ENCODE assay signal across 14 cellular contexts in genomic region chr10:78331391-78331922, GRCh38.
DNase-seq lines count a peak whose midpoint lies in the region; ATAC-seq, FAIRE-seq and TF ChIP-seq lines count a peak whose summit lies in the region.
"Had no signal": no experiment of that assay in that cellular context is flagged by ENCODE, and none has a peak within 500 bp of the region (broad histone marks: within the 10 kb centered on the region; RNA-seq: fewer than 3 reads in every experiment).

No MANE protein-coding gene starts in this region.

- H3K4me3 ChIP-seq in trophoblast cell (ENCODE audit: low read depth, low read length) (no peak overlapping the region), A673 (ENCODE audit: low read depth, low read length, poor library complexity, severe bottlenecking) (no peak overlapping the region), HepG2 (replicated peaks in 1 of 3; ENCODE audit: insufficient read depth in 1 of 3, low read depth in 2 of 3, low read length in 3 of 3) (no peak overlapping the region)

- peak overlapping the region; percentile 78 for H2BK5ac ChIP-seq in trophoblast cell (ENCODE audit: low read depth, low read length, poor library complexity)

- no peak overlapping the region for H3K4ac ChIP-seq in trophoblast cell (ENCODE audit: low read depth, low read length)

- ATAC-seq in activated CD8-positive, alpha-beta memory T cell treated with anti-CD3 and anti-CD28 coated beads, Interleukin-2, amount 10 ng/mL, durations not matched to agents 7 days and 5 days: no peak
- ATAC-seq in HG03378 (IDR thresholded peaks at IDR 0.05; ENCODE audit: unreplicated experiment) (no peak), HepG2 (no peak)
- ATAC-seq: stimulated activated memory B cell treated with anti-CD40 and anti-IgM and Interleukin-4, amounts not matched to agents 10 μg/mL and 1 μg/mL and 100 μg/mL, for 72 hours had no signal

- TF ChIP-seq POLR2A in HepG2 (IDR thresholded peaks at IDR 0.05; ENCODE audit: insufficient read depth in 1 of 2, low read depth in 2 of 2, low read length in 2 of 2): no peak

- peak overlapping the region; percentile 81 for H3K27ac ChIP-seq in trophoblast cell (ENCODE audit: low read depth, low read length)
- H3K27ac ChIP-seq in A673 (ENCODE audit: low read depth, low read length, poor library complexity, severe bottlenecking): no peak overlapping the region
- no peak overlapping the region for H3K27ac ChIP-seq in HepG2 (ENCODE audit: extremely low read length, insufficient read depth, low read length)

- TF ChIP-seq CTCF in A673 (conservative IDR thresholded peaks at IDR 0.05; ENCODE audit: low read depth, low read length) (no peak), HepG2 (CRISPR knock-in tag; IDR thresholded peaks at IDR 0.05) (no peak)

- no peak overlapping the region for H2AK5ac ChIP-seq in trophoblast cell (ENCODE audit: low read length)

- CTCF ChIA-PET in activated CD8-positive, alpha-beta memory T cell treated with anti-CD3 and anti-CD28 coated beads, Interleukin-2, amount 10 ng/mL, durations not matched to agents 7 days and 5 days (lab: Charles Lee): no interaction called here
- CTCF ChIA-PET in A673 (lab: Charles Lee) (no interaction called here), HepG2 (lab: Yijun Ruan, JAX; ENCODE audit: low intra/inter-chr PET ratio, low total read pairs) (no interaction called here)

- no peak overlapping the region for H4K12ac ChIP-seq in trophoblast cell (ENCODE audit: low read depth, low read length)

- no CpG with 5 or more reads among the region's 6 CpGs for WGBS in trophoblast cell (ENCODE audit: extremely low coverage, insufficient coverage, insufficient read length)
- 35% methylated on average over 6 of the region's 6 CpGs for WGBS in HepG2 (ENCODE audit: low lambda C conversion rate)

- DNase-seq in ELF-1 (ENCODE audit: low read depth, low spot score) (peak; percentile 20), glomerular visceral epithelial cell (ENCODE audit: extremely low spot score) (peak; percentile 13), trophoblast cell (no peak), NCI-H2029 (lab: John Stamatoyannopoulos, UW) (no peak), A673 (ENCODE audit: low spot score) (no peak), HepG2 (ENCODE audit: low spot score) (no peak)
- DNase-seq in activated CD8-positive, alpha-beta memory T cell treated with anti-CD3 and anti-CD28 coated beads, Interleukin-2, amount 10 ng/mL, durations not matched to agents 7 days and 5 days: peak; percentile 9
- DNase-seq: activated CD4-positive, alpha-beta T cell treated with anti-CD3 and anti-CD28 coated beads, Interleukin-2, amount 50 U/mL, for 48 hours; NCI-H2171 treated with DMSO at 0.1 percent for 48 hours; stimulated activated CD4-positive, alpha-beta T cell treated with anti-CD3 and anti-CD28 coated beads, Interleukin-12 subunit alpha, Interleukin-12 subunit beta, amount 100 ng/mL, for 4 hours had no signal

- H3K36me3 Mint-ChIP-seq in activated CD8-positive, alpha-beta memory T cell treated with anti-CD3 and anti-CD28 coated beads, Interleukin-2, amount 10 ng/mL, durations not matched to agents 7 days and 5 days: peaks cover 3% of the 10 kb centered on the region
- H3K36me3 Mint-ChIP-seq: CD14-positive monocyte had no signal

- peak overlapping the region; percentile 45 for H4K8ac ChIP-seq in trophoblast cell (ENCODE audit: low read depth, low read length)

- POLR2A ChIA-PET in A673 (lab: Charles Lee; ENCODE audit: low non-redundant PET): no interaction called here
- POLR2A ChIA-PET in HepG2 (lab: Yijun Ruan, JAX): no interaction called here

- no peak for TF ChIP-seq EP300 in HepG2 (IDR thresholded peaks at IDR 0.05; ENCODE audit: low read depth in 2 of 2, low read length in 2 of 2)
- TF ChIP-seq EP300 in HepG2 (CRISPR knock-in tag; IDR thresholded peaks at IDR 0.05; ENCODE audit: borderline replicate concordance): no peak

- intact Hi-C loops in A673 (cut with micrococcal nuclease; ENCODE audit: unreplicated experiment) (no loop called here), HepG2 (cut with micrococcal nuclease; ENCODE audit: unreplicated experiment) (no loop called here)

- no peak for TF ChIP-seq RAD21 in HepG2 (CRISPR knock-in tag; IDR thresholded peaks at IDR 0.05)

- no peak for FAIRE-seq in HepG2 (lab: Jason Lieb, UNC)
- FAIRE-seq: frontal cortex had no signal

- H2BK12ac ChIP-seq in trophoblast cell (ENCODE audit: low read length): peak overlapping the region; percentile 93

- H3K27me3 Mint-ChIP-seq in activated CD8-positive, alpha-beta memory T cell treated with anti-CD3 and anti-CD28 coated beads, Interleukin-2, amount 10 ng/mL, durations not matched to agents 7 days and 5 days: peaks cover 6% of the 10 kb centered on the region

- H3K4me1 ChIP-seq in trophoblast cell (ENCODE audit: control insufficient read depth in 1 of 2, insufficient read depth in 2 of 2, low read length in 2 of 2): peaks cover 18 to 19% of the 10 kb centered on the region in 2 experiments
- H3K4me1 ChIP-seq in A673 (ENCODE audit: insufficient read depth, low read length, poor library complexity, severe bottlenecking): no peaks in the 10 kb centered on the region
- H3K4me1 ChIP-seq in HepG2 (ENCODE audit: insufficient read depth, low read length): no peaks in the 10 kb centered on the region

- BruUV-seq in A673 (replicated peaks; lab: Mats Ljungman, UMichigan) (no TSS peak), HepG2 (replicated peaks; lab: Mats Ljungman, UMichigan) (no TSS peak)

- in situ Hi-C loops in HepG2 (cut with HindIII; ENCODE audit: extremely low pct_ligation_motif_present, low pct_unique_long_range_greater_than_20kb): no loop called here

- H3K4me1 Mint-ChIP-seq in activated CD8-positive, alpha-beta memory T cell treated with anti-CD3 and anti-CD28 coated beads, Interleukin-2, amount 10 ng/mL, durations not matched to agents 7 days and 5 days: no peaks in the 10 kb centered on the region
- H3K4me1 Mint-ChIP-seq: CD14-positive monocyte; stimulated activated memory B cell treated with anti-CD40 and anti-IgM and Interleukin-4, amounts not matched to agents 10 μg/mL and 1 μg/mL and 100 μg/mL, for 72 hours had no signal

- peaks cover 9% of the 10 kb centered on the region for H3K9me3 Mint-ChIP-seq in activated CD8-positive, alpha-beta memory T cell treated with anti-CD3 and anti-CD28 coated beads, Interleukin-2, amount 10 ng/mL, durations not matched to agents 7 days and 5 days (ENCODE audit: low read depth)

- H3K36me3 ChIP-seq in trophoblast cell (ENCODE audit: control insufficient read depth in 1 of 2, insufficient read depth in 2 of 2, low read length in 2 of 2) (no peaks in the 10 kb centered on the region), A673 (ENCODE audit: insufficient read depth, low read length, poor library complexity, severe bottlenecking) (no peaks in the 10 kb centered on the region), HepG2 (replicated peaks in 1 of 2; ENCODE audit: control insufficient read depth in 1 of 2, insufficient read depth in 2 of 2, low read length in 2 of 2) (no peaks in the 10 kb centered on the region)

- H3K23ac ChIP-seq in trophoblast cell (ENCODE audit: low read length): no peak overlapping the region

- H3K9me3 ChIP-seq in trophoblast cell (ENCODE audit: insufficient read depth, low read depth, low read length): peaks cover 16% of the 10 kb centered on the region
- H3K9me3 ChIP-seq in A673 (ENCODE audit: low read depth, low read length, poor library complexity, severe bottlenecking): peaks cover 10% of the 10 kb centered on the region
- peaks cover 14% of the 10 kb centered on the region for H3K9me3 ChIP-seq in HepG2 (ENCODE audit: low read length)

- no peak overlapping the region for H3K27ac Mint-ChIP-seq in activated CD8-positive, alpha-beta memory T cell treated with anti-CD3 and anti-CD28 coated beads, Interleukin-2, amount 10 ng/mL, durations not matched to agents 7 days and 5 days
- H3K27ac Mint-ChIP-seq: stimulated activated memory B cell treated with anti-CD40 and anti-IgM and Interleukin-4, amounts not matched to agents 10 μg/mL and 1 μg/mL and 100 μg/mL, for 72 hours had no signal

- no peak overlapping the region for H3K18ac ChIP-seq in trophoblast cell (ENCODE audit: low read length)

- H3K4me2 ChIP-seq in trophoblast cell (ENCODE audit: low read length) (no peak overlapping the region), HepG2 (ENCODE audit: low read depth, low read length) (no peak overlapping the region)

- H3K4me3 Mint-ChIP-seq in activated CD8-positive, alpha-beta memory T cell treated with anti-CD3 and anti-CD28 coated beads, Interleukin-2, amount 10 ng/mL, durations not matched to agents 7 days and 5 days: no peak overlapping the region
- H3K4me3 Mint-ChIP-seq: CD14-positive monocyte; stimulated activated memory B cell treated with anti-CD40 and anti-IgM and Interleukin-4, amounts not matched to agents 10 μg/mL and 1 μg/mL and 100 μg/mL, for 72 hours had no signal

- H4K20me1 ChIP-seq in HepG2 (ENCODE audit: insufficient read depth, low read length): no peaks in the 10 kb centered on the region

- peaks cover 29% of the 10 kb centered on the region for H3K79me1 ChIP-seq in trophoblast cell (ENCODE audit: low read length)

- H3K79me2 ChIP-seq in trophoblast cell (ENCODE audit: control insufficient read depth, insufficient read depth, low read length, poor library complexity) (peaks cover 2% of the 10 kb centered on the region), HepG2 (ENCODE audit: insufficient read depth, low read length) (no peaks in the 10 kb centered on the region)

- H2BK120ac ChIP-seq in trophoblast cell (ENCODE audit: insufficient read depth, low read length, poor library complexity): peak overlapping the region; percentile 94

- peak overlapping the region; percentile 93 for H4K91ac ChIP-seq in trophoblast cell (ENCODE audit: low read depth, low read length)

- H3K9ac ChIP-seq in trophoblast cell (ENCODE audit: low read length) (no peak overlapping the region), HepG2 (ENCODE audit: insufficient read depth, low read depth, low read length) (no peak overlapping the region)

- H3K27me3 ChIP-seq in trophoblast cell (ENCODE audit: insufficient read depth, low read length): no peaks in the 10 kb centered on the region
- H3K27me3 ChIP-seq in A673 (replicated peaks; ENCODE audit: insufficient read depth, low read depth, low read length, poor library complexity): no peaks in the 10 kb centered on the region
- peaks cover 0 to 3% of the 10 kb centered on the region in 2 experiments; a peak in 2 of 5 replicates for H3K27me3 ChIP-seq in HepG2 (ENCODE audit: control insufficient read depth in 1 of 2, insufficient read depth in 2 of 2, low read length in 2 of 2)

- peak overlapping the region; percentile 71 for H3K14ac ChIP-seq in trophoblast cell (ENCODE audit: low read length)

- H2AFZ ChIP-seq in trophoblast cell (ENCODE audit: insufficient read depth, low read length, poor library complexity) (peak overlapping the region; percentile 24), HepG2 (ENCODE audit: low read length) (no peak overlapping the region)

TF ChIP-seq in HepG2, 621 proteins besides CTCF, POLR2A, EP300 and RAD21 (continues in another document):
- no peak for TF ChIP-seq E2F5 (CRISPR knock-in tag; conservative IDR thresholded peaks at IDR 0.05)

Comparison
In these comparisons a context has a peak if more than half of its experiments do, and no peak if none do; other contexts are left out.
1. DNase-seq: peak in ELF-1 (single experiment), activated CD8-positive, alpha-beta memory T cell treated with anti-CD3 and anti-CD28 coated beads, Interleukin-2, amount 10 ng/mL, durations not matched to agents 7 days and 5 days (single experiment) and glomerular visceral epithelial cell (single experiment); none in trophoblast cell (0 of 2), NCI-H2029 (single experiment), A673 (single experiment) and HepG2 (single experiment).